ENCODE assay signal across 8 cellular contexts in genomic region chr2:26346454-26347053, GRCh38. TPM values are rescaled to one million over a fixed set of nuclear protein-coding genes. Genes with fewer than 3 reads are reported as not detected.
DNase-seq lines count a peak whose midpoint lies in the region; ATAC-seq and TF ChIP-seq lines count a peak whose summit lies in the region.

Gene ADGRF3 (minus strand): TSS chr2:26346789. CDS start chr2:26346234, 555 bp downstream.

- DNase-seq in AG04449 (ENCODE audit: low read depth, low spot score) (no peak), NCI-H524 (lab: John Stamatoyannopoulos, UW) (peak; percentile 41 to 82), dermis blood vessel endothelial cell (peak; percentile 55), right lobe of liver (peak; percentile 73 to 81 (median 78))
- DNase-seq in activated CD4-positive, alpha-beta T cell treated with anti-CD3 and anti-CD28 coated beads, Interleukin-2, amount 10 ng/mL, durations not matched to agents 7 days and 5 days: peak; percentile 79
- peak; percentile 47 to 49 for DNase-seq in stimulated activated CD4-positive, alpha-beta T cell treated with anti-CD3 and anti-CD28 coated beads, Interleukin-4, amount 100 ng/mL, for 48 hours (ENCODE audit: low read depth in 2 of 2)

- peaks cover 0 to 26% (median 4%) of the 10 kb centered on the region in 4 donors for H3K4me1 ChIP-seq in right lobe of liver

- no peaks in the 10 kb centered on the region for H3K27me3 Mint-ChIP-seq in activated CD4-positive, alpha-beta T cell treated with anti-CD3 and anti-CD28 coated beads, Interleukin-2, amount 10 ng/mL, durations not matched to agents 7 days and 5 days

- TF ChIP-seq CTCF in AG04449 (IDR thresholded peaks at IDR 0.05; ENCODE audit: insufficient read depth, low read length, missing control alignments) (no peak), right lobe of liver (IDR thresholded peaks at IDR 0.05) (no peak)

- peaks cover 12% of the 10 kb centered on the region for H3K36me3 Mint-ChIP-seq in activated CD4-positive, alpha-beta T cell treated with anti-CD3 and anti-CD28 coated beads, Interleukin-2, amount 10 ng/mL, durations not matched to agents 7 days and 5 days (ENCODE audit: low read depth)

- H3K27me3 ChIP-seq in right lobe of liver: no peaks in the 10 kb centered on the region

- peak within 1 kb of the TSS; percentile 96 for H3K4me3 ChIP-seq in AG04449 (ENCODE audit: low read depth, low read length)
- H3K4me3 ChIP-seq in right lobe of liver: peak within 1 kb of the TSS; percentile 89 to 93 (median 91)

- intact Hi-C loops in right lobe of liver (cut with DNase I): no loop called here

- H3K36me3 ChIP-seq in right lobe of liver: no peaks in the 10 kb centered on the region

- peaks cover 40% of the 10 kb centered on the region for H3K4me1 Mint-ChIP-seq in activated CD4-positive, alpha-beta T cell treated with anti-CD3 and anti-CD28 coated beads, Interleukin-2, amount 10 ng/mL, durations not matched to agents 7 days and 5 days

- peak within 1 kb of the TSS; percentile 97 for H3K27ac Mint-ChIP-seq in activated CD4-positive, alpha-beta T cell treated with anti-CD3 and anti-CD28 coated beads, Interleukin-2, amount 10 ng/mL, durations not matched to agents 7 days and 5 days

- H3K9me3 Mint-ChIP-seq in activated CD4-positive, alpha-beta T cell treated with anti-CD3 and anti-CD28 coated beads, Interleukin-2, amount 10 ng/mL, durations not matched to agents 7 days and 5 days: no peaks in the 10 kb centered on the region

- POLR2A ChIA-PET in AG04449 (lab: Yijun Ruan, JAX): interaction anchor here (0.6 to 1.0 kb wide), 2 partner anchors 36 to 115 kb away, joined by 3 read pairs; no protein-coding TSS in a partner anchor
- POLR2A ChIA-PET in activated CD4-positive, alpha-beta T cell treated with anti-CD3 and anti-CD28 coated beads, Interleukin-2, amount 10 ng/mL, durations not matched to agents 7 days and 5 days (lab: Charles Lee): interaction anchor here (0.6 to 0.8 kb wide), 2 partner anchors 68 to 162 kb away, joined by 3 read pairs; no protein-coding TSS in a partner anchor

- 1% methylated on average over 25 of the region's 28 CpGs for WGBS in right lobe of liver (ENCODE audit: insufficient coverage, low coverage, low lambda C conversion rate, missing lambda C conversion rate)

- CTCF ChIA-PET in AG04449 (lab: Yijun Ruan, JAX): interaction anchor here (1.1 to 2.4 kb wide), 3 partner anchors 16 to 231 kb away, joined by 3 to 11 read pairs (median 6); no protein-coding TSS in a partner anchor
- CTCF ChIA-PET in activated CD4-positive, alpha-beta T cell treated with anti-CD3 and anti-CD28 coated beads, Interleukin-2, amount 10 ng/mL, durations not matched to agents 7 days and 5 days (lab: Charles Lee): interaction anchor here (0.6 to 1.5 kb wide), 5 partner anchors 9 to 376 kb away, joined by 3 to 7 read pairs (median 3); no protein-coding TSS in a partner anchor

- no peak for TF ChIP-seq POLR2A in right lobe of liver (IDR thresholded peaks at IDR 0.05)

- peak within 1 kb of the TSS; percentile 95 for H3K4me3 Mint-ChIP-seq in activated CD4-positive, alpha-beta T cell treated with anti-CD3 and anti-CD28 coated beads, Interleukin-2, amount 10 ng/mL, durations not matched to agents 7 days and 5 days

- H3K27ac ChIP-seq in right lobe of liver: peak within 1 kb of the TSS; percentile 93 to 97 (median 95)

- H3K9me3 ChIP-seq in right lobe of liver: no peaks in the 10 kb centered on the region

- peak; percentile 14 for ATAC-seq in GM21619 (IDR thresholded peaks at IDR 0.05; ENCODE audit: unreplicated experiment)
- peak; percentile 41 to 65 (median 54) for ATAC-seq in right lobe of liver
- ATAC-seq in GM21381 (IDR thresholded peaks at IDR 0.05; ENCODE audit: unreplicated experiment): no peak

RNA-seq across cellular contexts. Expression of gene ADGRF3, which starts in this region (rescaled TPM):
- 1 to 10 TPM; 6.5 to 7.4 TPM for total RNA-seq in activated CD4-positive, alpha-beta T cell treated with anti-CD3 and anti-CD28 coated beads, Interleukin-2, amount 10 ng/mL, durations not matched to agents 7 days and 5 days
- total RNA-seq in dermis blood vessel endothelial cell (0.84 TPM in 1 of 2 replicates, not detected in the other), right lobe of liver (under 1 TPM in 3 of 6 experiments, not detected in 3; 0.07 to 0.51 (median 0.15) TPM)

Comparison
In these comparisons a context has a peak if more than half of its experiments do, and no peak if none do; other contexts are left out.
1. Peak in DNase-seq in dermis blood vessel endothelial cell; RNA of the gene not detected or under 1 TPM.
2. Peak in DNase-seq, ATAC-seq, H3K4me3 ChIP-seq and H3K27ac ChIP-seq in right lobe of liver; RNA of the gene not detected or under 1 TPM.